ENCODE assay signal across 14 cellular contexts in the genomic region with DNA sequence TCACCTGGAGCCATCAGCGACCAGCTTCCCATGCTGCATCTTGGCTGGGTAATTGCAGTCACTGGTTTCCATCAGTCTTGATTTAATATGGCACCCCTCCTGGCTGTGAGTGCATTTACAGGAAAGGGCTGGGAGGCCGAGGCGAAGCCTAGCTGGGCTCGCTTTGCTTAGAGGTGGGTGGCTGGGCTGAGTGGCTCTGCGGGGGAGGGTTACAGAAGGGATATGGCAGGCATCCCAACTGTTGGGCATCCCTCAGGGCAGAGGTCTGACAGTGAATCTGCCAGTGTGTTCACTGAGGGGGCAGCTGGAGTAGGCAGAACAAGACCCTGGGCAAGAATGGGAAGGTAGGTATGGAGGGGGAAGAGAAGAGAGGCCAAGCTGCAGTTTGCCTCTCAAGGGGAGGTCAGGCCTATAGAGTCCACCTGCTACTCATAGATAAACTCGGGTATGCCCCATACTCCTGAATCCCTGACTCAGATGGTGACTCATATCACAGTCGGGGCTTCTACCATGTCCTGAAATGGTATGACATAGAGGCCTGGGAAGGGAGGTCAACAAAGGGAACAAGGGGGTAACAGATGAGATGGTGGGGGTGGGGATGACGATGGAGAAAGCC.
A peak's percentile ranks its signal among the peaks of the same experiment; 100 is the strongest.
DNase-seq lines count a peak whose midpoint lies in the region; ATAC-seq and TF ChIP-seq lines count a peak whose summit lies in the region.
"Had no signal": no experiment of that assay in that cellular context is flagged by ENCODE, and none has a peak within 500 bp of the region (broad histone marks: within the 10 kb centered on the region; RNA-seq: fewer than 3 reads in every experiment).

No MANE protein-coding gene starts in this region.

- H3K27me3 ChIP-seq in RWPE2 (ENCODE audit: insufficient read depth, poor library complexity, severe bottlenecking) = no peaks in the 10 kb centered on the region
- H3K27me3 ChIP-seq: dorsolateral prefrontal cortex, left lung, neutrophil had no signal

- no peaks in the 10 kb centered on the region; the same call in none of the 2 replicates for H3K27me3 Mint-ChIP-seq in HFFc6 (ENCODE audit: insufficient read depth)

- H3K4me3 ChIP-seq in RWPE2 (ENCODE audit: severe bottlenecking) = no peak overlapping the region
- H3K4me3 ChIP-seq: dorsolateral prefrontal cortex, left lung had no signal

- no peaks in the 10 kb centered on the region for H3K4me1 ChIP-seq in RWPE2 (ENCODE audit: insufficient read depth, poor library complexity, severe bottlenecking)
- H3K4me1 ChIP-seq: left lung had no signal

- H3K27ac Mint-ChIP-seq in HFFc6 = no peak overlapping the region; the same call in 1 of the 2 replicates

- H3K9me3 ChIP-seq in RWPE2 (ENCODE audit: severe bottlenecking) = no peaks in the 10 kb centered on the region
- H3K9me3 ChIP-seq: left lung, neutrophil had no signal

- TF ChIP-seq CTCF in HFFc6 (IDR thresholded peaks at IDR 0.05) = no peak
- TF ChIP-seq CTCF in RWPE2 (IDR thresholded peaks at IDR 0.05; ENCODE audit: poor library complexity, severe bottlenecking) = no peak

- peaks cover 14% of the 10 kb centered on the region; the same call in 1 of the 2 replicates for H3K36me3 ChIP-seq in RWPE2 (ENCODE audit: low read depth)

- no peak for TF ChIP-seq POLR2A in erythroblast (IDR thresholded peaks at IDR 0.05; ENCODE audit: low read length)

- no peak overlapping the region for H3K27ac ChIP-seq in RWPE2 (ENCODE audit: poor library complexity, severe bottlenecking)
- H3K27ac ChIP-seq: dorsolateral prefrontal cortex, left lung, neutrophil, VCaP had no signal

- peaks cover 34% of the 10 kb centered on the region for H3K4me1 Mint-ChIP-seq in HFFc6 (ENCODE audit: low read depth)

- no peaks in the 10 kb centered on the region for H3K9me3 Mint-ChIP-seq in HFFc6

- no peak overlapping the region for H3K4me3 Mint-ChIP-seq in HFFc6

- in situ Hi-C loops in G401 (cut with HindIII; ENCODE audit: low sequenced_read_pairs) = no loop called here

- ATAC-seq in RWPE2 (ENCODE audit: low read depth) = peak; percentile 77
- no peak for ATAC-seq in GM21423 (IDR thresholded peaks at IDR 0.05; ENCODE audit: unreplicated experiment)
- ATAC-seq: left lung, Right ventricle myocardium inferior had no signal

- DNase-seq in HFFc6 = peak; percentile 37
- DNase-seq in RWPE2 (ENCODE audit: low spot score) = no peak
- DNase-seq in erythroblast (lab: John Stamatoyannopoulos, UW) = peak; percentile 81 to 89
- peak; percentile 61 for DNase-seq in renal cortical epithelial cell (ENCODE audit: low read depth)
- no peak for DNase-seq in NCI-H1930 (lab: John Stamatoyannopoulos, UW)
- DNase-seq in G401 (ENCODE audit: low spot score) = no peak
- DNase-seq: dorsolateral prefrontal cortex, left lung, NCI-H1105 treated with DMSO at 0.1 percent for 48 hours, NCI-H524 treated with DMSO at 0.1 percent for 48 hours had no signal

- H3K36me3 Mint-ChIP-seq in HFFc6 (ENCODE audit: low read depth) = peaks cover 17% of the 10 kb centered on the region

Comparison
In these comparisons a context has a peak if more than half of its experiments do, and no peak if none do; other contexts are left out.
1. DNase-seq: peak in HFFc6 (single experiment), erythroblast (2 of 2) and renal cortical epithelial cell (single experiment); none in RWPE2 (single experiment), NCI-H1930 (0 of 2) and G401 (single experiment).